Comparison of ENCODE assay signal across 12 cellular contexts in genomic region chr10:72010234-72010992, GRCh38. TPM values are rescaled to one million over a fixed set of nuclear protein-coding genes. Genes with fewer than 3 reads are reported as not detected.
DNase-seq lines count a peak whose midpoint lies in the region; ATAC-seq, FAIRE-seq and TF ChIP-seq lines count a peak whose summit lies in the region.
"Had no signal": no experiment of that assay in that cellular context is flagged by ENCODE, and none has a peak within 500 bp of the region (broad histone marks: within the 10 kb centered on the region; RNA-seq: fewer than 3 reads in every experiment).

No MANE protein-coding gene starts in this region.

- H3K79me2 ChIP-seq in GM23248 (ENCODE audit: insufficient read depth), result peaks cover 53% of the 10 kb centered on the region

- H3K9me3 ChIP-seq in GM23248 (ENCODE audit: low read depth) (no peaks in the 10 kb centered on the region), liver (ENCODE audit: control insufficient read depth in 4 of 4, low read length in 3 of 4) (no peaks in the 10 kb centered on the region)

- H3F3A ChIP-seq in GM23248 (ENCODE audit: insufficient read depth), result peaks cover 23% of the 10 kb centered on the region

- peak overlapping the region; percentile 63 for H3K4me2 ChIP-seq in GM23248 (ENCODE audit: unreplicated experiment)

- WGBS in GM23248 (ENCODE audit: low coverage in 1 of 2, low lambda C conversion rate in 2 of 2, missing lambda C conversion rate in 2 of 2), 2 experiments, result 47 to 53% methylated on average over 6 to 7 of the region's 7 CpGs
- 87% methylated on average over 7 of the region's 7 CpGs for WGBS in liver

- H3K27ac ChIP-seq in GM23248 (peak overlapping the region; percentile 96), liver (ENCODE audit: low read depth in 1 of 2, low read length in 2 of 2) (peak overlapping the region; percentile 58 to 78), skin epidermis (peak overlapping the region; percentile 42 to 93 (median 81))

- 0 out of 2 replicates have a peak overlapping the region, but pooled peaks have one; percentile 12 for H2AFZ ChIP-seq in GM23248

- no peak for TF ChIP-seq RAD21 in liver (IDR thresholded peaks at IDR 0.05)

- no peaks in the 10 kb centered on the region for H3K9me2 ChIP-seq in GM23248 (ENCODE audit: insufficient read depth)

- TF ChIP-seq CTCF in cardiac fibroblast (IDR thresholded peaks at IDR 0.05; ENCODE audit: low read depth, low read length) (no peak), liver (IDR thresholded peaks at IDR 0.05; ENCODE audit: low read depth, low read length, missing input control) (no peak), D721Med (IDR thresholded peaks at IDR 0.05; ENCODE audit: insufficient read depth, missing control alignments) (no peak)

- H4K20me1 ChIP-seq in GM23248 (ENCODE audit: insufficient read depth), result no peaks in the 10 kb centered on the region

- no peak for FAIRE-seq in D721Med (lab: Jason Lieb, UNC)

- DNase-seq in GM23248 (peak; percentile 31), cardiac fibroblast (ENCODE audit: low read depth in 2 of 2) (peak; percentile 21 to 35), COLO668 (lab: John Stamatoyannopoulos, UW; ENCODE audit: unreplicated experiment) (no peak), NCI-H2196 (lab: John Stamatoyannopoulos, UW; ENCODE audit: unreplicated experiment) (no peak), D721Med (ENCODE audit: insufficient read length, low spot score) (no peak)
- DNase-seq: activated T-cell treated with anti-CD3 and anti-CD28 coated beads, Interleukin-2, amount 50 U/mL, for 24 hours; central memory CD4-positive, alpha-beta T cell; NCI-H2081 treated with DMSO at 0.1 percent for 48 hours had no signal

- H3K9ac ChIP-seq in GM23248 (peak overlapping the region; percentile 76), liver (ENCODE audit: low read depth in 1 of 2, low read length in 2 of 2) (no peak overlapping the region)

- H3K27me3 ChIP-seq in GM23248 (replicated peaks; ENCODE audit: insufficient read depth), result no peaks in the 10 kb centered on the region
- no peaks in the 10 kb centered on the region for H3K27me3 ChIP-seq in liver (ENCODE audit: control insufficient read depth in 4 of 4, insufficient read depth in 4 of 4, low read length in 3 of 4)

- no peak for ATAC-seq in HG03196 (IDR thresholded peaks at IDR 0.05; ENCODE audit: unreplicated experiment)

- H3K36me3 ChIP-seq in GM23248 (ENCODE audit: low read depth) (peaks cover 12% of the 10 kb centered on the region), liver (ENCODE audit: control insufficient read depth in 4 of 4, insufficient read depth in 3 of 4, low read depth in 1 of 4, low read length in 3 of 4) (no peaks in the 10 kb centered on the region)

- H3K4me1 ChIP-seq in GM23248 (ENCODE audit: insufficient read depth) (peaks cover 25% of the 10 kb centered on the region), liver (ENCODE audit: control insufficient read depth in 4 of 4, insufficient read depth in 4 of 4, low read length in 3 of 4) (peaks cover 0 to 8% (median 0%) of the 10 kb centered on the region in 4 donors)

- in situ Hi-C loops in GM23248 (cut with MboI), result no loop called here

- H3K4me3 ChIP-seq in GM23248 (no peak overlapping the region; the same call in 1 of the 2 replicates), cardiac fibroblast (replicated peaks in 1 of 2; ENCODE audit: low read depth in 2 of 2, low read length in 2 of 2) (no peak overlapping the region), liver (ENCODE audit: low read depth in 1 of 3, low read length in 3 of 3) (no peak overlapping the region), skin epidermis (no peak overlapping the region)

TF ChIP-seq in liver, 16 proteins besides CTCF, POLR2A, EP300 and RAD21:
- no peak for TF ChIP-seq GABPA (IDR thresholded peaks at IDR 0.05 in 1 of 2, conservative IDR thresholded peaks at IDR 0.05 in 1 of 2)
- no peak for TF ChIP-seq SP1 (IDR thresholded peaks at IDR 0.05)
- TF ChIP-seq FOXA2 (IDR thresholded peaks at IDR 0.05), result no peak
- TF ChIP-seq NR2F2 (IDR thresholded peaks at IDR 0.05), result no peak
- TF ChIP-seq JUND (IDR thresholded peaks at IDR 0.05), result no peak
- TF ChIP-seq HNF4G (IDR thresholded peaks at IDR 0.05), result no peak
- TF ChIP-seq, protein P1, sequence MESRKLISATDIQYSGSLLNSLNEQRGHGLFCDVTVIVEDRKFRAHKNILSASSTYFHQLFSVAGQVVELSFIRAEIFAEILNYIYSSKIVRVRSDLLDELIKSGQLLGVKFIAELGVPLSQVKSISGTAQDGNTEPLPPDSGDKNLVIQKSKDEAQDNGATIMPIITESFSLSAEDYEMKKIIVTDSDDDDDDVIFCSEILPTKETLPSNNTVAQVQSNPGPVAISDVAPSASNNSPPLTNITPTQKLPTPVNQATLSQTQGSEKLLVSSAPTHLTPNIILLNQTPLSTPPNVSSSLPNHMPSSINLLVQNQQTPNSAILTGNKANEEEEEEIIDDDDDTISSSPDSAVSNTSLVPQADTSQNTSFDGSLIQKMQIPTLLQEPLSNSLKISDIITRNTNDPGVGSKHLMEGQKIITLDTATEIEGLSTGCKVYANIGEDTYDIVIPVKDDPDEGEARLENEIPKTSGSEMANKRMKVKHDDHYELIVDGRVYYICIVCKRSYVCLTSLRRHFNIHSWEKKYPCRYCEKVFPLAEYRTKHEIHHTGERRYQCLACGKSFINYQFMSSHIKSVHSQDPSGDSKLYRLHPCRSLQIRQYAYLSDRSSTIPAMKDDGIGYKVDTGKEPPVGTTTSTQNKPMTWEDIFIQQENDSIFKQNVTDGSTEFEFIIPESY (IDR thresholded peaks at IDR 0.05), result no peak
- no peak for TF ChIP-seq RXRA (IDR thresholded peaks at IDR 0.05)
- TF ChIP-seq ATF3 (IDR thresholded peaks at IDR 0.05), result no peak
- TF ChIP-seq EGR1 (IDR thresholded peaks at IDR 0.05; ENCODE audit: low read depth in 2 of 2), result no peak
- no peak for TF ChIP-seq YY1 (IDR thresholded peaks at IDR 0.05)
- TF ChIP-seq HNF4A (conservative IDR thresholded peaks at IDR 0.05), result no peak
- TF ChIP-seq TAF1 (conservative IDR thresholded peaks at IDR 0.05), result no peak
- no peak for TF ChIP-seq MAX (IDR thresholded peaks at IDR 0.05)

RNA-seq across cellular contexts. Expression of gene CHST3, which starts 46.2 kb away (rescaled TPM):
- total RNA-seq in GM23248 (2014; rRNA removed; shearing (Covaris generic)), result 42.2 and 43.3 TPM in 2 replicates
- 10.4 and 10.7 TPM in 2 replicates for polyA plus RNA-seq in GM23248 (2016; fragmentation: Nextera tagmentation; extraction: Ambion mirVana)
- 1 to 10 TPM; 1.1 to 4.3 TPM for total RNA-seq in liver
- 1 to 10 TPM in 1 of 2 donors, under 1 TPM in 1; 0.29 to 1.9 TPM for polyA plus RNA-seq in liver
- polyA plus RNA-seq: IgD-negative memory B cell had no signal

Comparison
In these comparisons a context has a peak if more than half of its experiments do, and no peak if none do; other contexts are left out.
1. DNase-seq: peak in GM23248 (single experiment) and cardiac fibroblast (2 of 2); none in COLO668 (single experiment), NCI-H2196 (single experiment) and D721Med (single experiment).
2. Peak in every context shown above with its lines, with median percentiles within 50 percentile points of each other: H3K27ac ChIP-seq.